ENCODE assay signal across 8 cellular contexts in genomic region chr10:62608189-62608949, GRCh38.
DNase-seq lines count a peak whose midpoint lies in the region; TF ChIP-seq lines count a peak whose summit lies in the region.
"Not testable (repeated sequence)": the region's sequence is repeated elsewhere in the genome, so short reads cannot be mapped to it uniquely, and the experiment has no call there.

No MANE protein-coding gene starts in this region.

- not testable (repeated sequence) for TF ChIP-seq EP300 in transverse colon (IDR thresholded peaks at IDR 0.05; ENCODE audit: low read depth)

- H3K9me3 ChIP-seq in HUES6 (ENCODE audit: control insufficient read depth, insufficient read depth, low read depth, low read length); endodermal cell (ENCODE audit: control insufficient read depth, low read length); iPS-20b (ENCODE audit: insufficient read depth, low read depth, low read length); transverse colon: not testable (repeated sequence)

- not testable (repeated sequence) for H3K4me1 ChIP-seq in HUES6 (ENCODE audit: control insufficient read depth, insufficient read depth, low read length); endodermal cell (ENCODE audit: control insufficient read depth, insufficient read depth, low read length); iPS-20b (ENCODE audit: insufficient read depth, low read length); transverse colon

- DNase-seq in ELF-1 (ENCODE audit: low read depth, low spot score) (peak; percentile 49), NCI-H748 (lab: John Stamatoyannopoulos, UW; ENCODE audit: unreplicated experiment) (peak; percentile 18), endodermal cell (peak; percentile 72), nephron progenitor cell (peak; percentile 71), transverse colon (peak; percentile 30)

- not testable (repeated sequence) for TF ChIP-seq POLR2A in transverse colon (IDR thresholded peaks at IDR 0.05)

- intact Hi-C loops in transverse colon (cut with DNase I; ENCODE audit: low total_unique reads) = not testable (repeated sequence)

- not testable (repeated sequence) for H3K27ac ChIP-seq in HUES6 (ENCODE audit: low read depth, low read length); endodermal cell (ENCODE audit: low read depth, low read length); iPS-20b (ENCODE audit: low read length); transverse colon
- H3K27ac ChIP-seq in VCaP = peak overlapping the region; percentile 40

- H3K27me3 Mint-ChIP-seq in endodermal cell (ENCODE audit: insufficient read depth) = not testable (repeated sequence)
- H3K27me3 Mint-ChIP-seq in nephron progenitor cell (ENCODE audit: low read depth, poor library complexity) = peaks cover 12% of the 10 kb centered on the region

- not testable (repeated sequence) for H3K36me3 ChIP-seq in HUES6 (ENCODE audit: control insufficient read depth, insufficient read depth, low read length); endodermal cell (ENCODE audit: control insufficient read depth, insufficient read depth, low read length); iPS-20b (ENCODE audit: insufficient read depth, low read depth, low read length); transverse colon

- H3K27me3 ChIP-seq in HUES6 (ENCODE audit: control insufficient read depth, insufficient read depth, low read length); endodermal cell (ENCODE audit: control insufficient read depth, insufficient read depth, low read length, poor library complexity, severe bottlenecking); iPS-20b (ENCODE audit: insufficient read depth, low read length); transverse colon: not testable (repeated sequence)

- WGBS in endodermal cell (ENCODE audit: insufficient coverage in 1 of 2, insufficient read length in 1 of 2), 2 experiments = 34 to 59% methylated on average over 2 to 29 of the region's 34 CpGs
- 40 to 73% methylated on average over 1 to 27 of the region's 34 CpGs for whole genome bisulfite sequencing in transverse colon (ENCODE audit: low coverage in 1 of 2), 2 donors

- H3K4me1 Mint-ChIP-seq in endodermal cell, nephron progenitor cell: not testable (repeated sequence)

- H3K27ac Mint-ChIP-seq in endodermal cell (peak overlapping the region; percentile 77), nephron progenitor cell (peak overlapping the region; percentile 25)

- TF ChIP-seq CTCF in VCaP (conservative IDR thresholded peaks at IDR 0.05) = peak; percentile 40
- TF ChIP-seq CTCF in endodermal cell (conservative IDR thresholded peaks at IDR 0.05) = peak; percentile 32
- TF ChIP-seq CTCF in nephron progenitor cell (IDR thresholded peaks at IDR 0.05); transverse colon (IDR thresholded peaks at IDR 0.05): not testable (repeated sequence)

- in situ Hi-C loops in transverse colon (cut with MboI; ENCODE audit: low pct_ligation_motif_present in 1 of 4, low pct_unique_long_range_greater_than_20kb in 1 of 4, low sequenced_read_pairs in 3 of 4) = loop anchor here in 1 of 4 donors (25.0 kb wide), 1 partner anchor 229 kb away; no protein-coding TSS in a partner anchor

- H3K4me3 ChIP-seq in HUES6 (ENCODE audit: low read depth, low read length) (peak overlapping the region; percentile 62), endodermal cell (ENCODE audit: low read length) (peak overlapping the region; percentile 35), iPS-20b (ENCODE audit: low read length) (peak overlapping the region; percentile 42; the same call in 1 of the 2 replicates), transverse colon (peak overlapping the region in 3 of 4 donors; percentile 2 to 35 (median 7))

- H3K36me3 Mint-ChIP-seq in endodermal cell (ENCODE audit: low read depth); nephron progenitor cell (ENCODE audit: low read depth): not testable (repeated sequence)

- H3K4me3 Mint-ChIP-seq in endodermal cell = peak overlapping the region; percentile 66
- H3K4me3 Mint-ChIP-seq in nephron progenitor cell = peak overlapping the region; percentile 77

- H3K9ac ChIP-seq in HUES6 (ENCODE audit: low read length) = peak overlapping the region; percentile 61
- H3K9ac ChIP-seq in endodermal cell (ENCODE audit: extremely low read depth, low read length, poor library complexity, severe bottlenecking); iPS-20b (ENCODE audit: low read depth, low read length): not testable (repeated sequence)

- not testable (repeated sequence) for H3K9me3 Mint-ChIP-seq in endodermal cell, nephron progenitor cell

Comparison
In these comparisons a context has a peak if more than half of its experiments do, and no peak if none do; other contexts are left out.
1. DNase-seq: peak in every context shown above with its lines; median percentile 72 in endodermal cell; 71 in nephron progenitor cell; 49 in ELF-1; 30 in transverse colon; 18 in NCI-H748.
2. H3K4me3 ChIP-seq: peak in every context shown above with its lines; median percentile 62 in HUES6; 42 in iPS-20b; 35 in endodermal cell; 7 in transverse colon.